Comparison of ENCODE assay signal across 6 cellular contexts in genomic region chr1:35367914-35368313, GRCh38.
"Had no signal": no experiment of that assay in that cellular context is flagged by ENCODE, and none has a peak within 500 bp of the region (broad histone marks: within the 10 kb centered on the region; RNA-seq: fewer than 3 reads in every experiment).

No MANE protein-coding gene starts in this region.

- DNase-seq: GDM1, GF-D8 had no signal

- FAIRE-seq: GM12891, GM12892, GM18507, GM19239 had no signal
